8 cellular contexts compared by ENCODE assay signal in the genomic region with DNA sequence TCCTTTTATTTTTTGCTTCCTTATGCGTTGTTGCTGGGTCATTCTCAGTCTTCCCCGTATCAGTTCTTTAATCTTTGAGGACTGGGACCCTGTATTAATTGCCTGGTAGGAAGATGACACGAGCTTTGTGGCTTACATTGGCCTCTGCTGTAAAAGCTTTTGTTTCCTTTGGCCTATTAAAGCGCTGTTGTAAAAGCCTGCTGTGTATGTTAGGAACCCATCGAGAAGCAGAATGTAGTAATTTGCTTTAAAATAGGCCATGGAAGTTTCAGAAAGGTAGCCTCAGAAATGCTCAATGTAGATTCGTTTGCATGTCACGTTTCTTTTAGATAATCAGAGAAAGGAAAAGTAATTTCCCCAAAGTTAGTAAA.
DNase-seq lines count a peak whose midpoint lies in the region; ATAC-seq and TF ChIP-seq lines count a peak whose summit lies in the region.

No MANE protein-coding gene starts in this region.

- H3K4me3 ChIP-seq in tibial artery: peak overlapping the region; percentile 55 to 62

- H3K27me3 ChIP-seq in layer of hippocampus (ENCODE audit: control insufficient read depth, insufficient read depth, low read length) (no peaks in the 10 kb centered on the region), tibial artery (no peaks in the 10 kb centered on the region)

- H3K4me1 ChIP-seq in tibial artery: peaks cover 0 to 40% (median 20%) of the 10 kb centered on the region in 4 donors

- no peaks in the 10 kb centered on the region for H3K9me3 ChIP-seq in tibial artery

- intact Hi-C loops in tibial artery (cut with DNase I; ENCODE audit: low total_unique reads): loop anchor here (10.0 kb wide), 3 partner anchors 182 to 318 kb away; no protein-coding TSS in a partner anchor

- no peak for TF ChIP-seq CTCF in tibial artery (IDR thresholded peaks at IDR 0.05)

- ATAC-seq in GM19023 (IDR thresholded peaks at IDR 0.05; ENCODE audit: unreplicated experiment) (peak; percentile 2), HG03025 (IDR thresholded peaks at IDR 0.05; ENCODE audit: low FRiP score, unreplicated experiment) (peak; percentile 7), left lobe of liver (no peak), HG03460 (IDR thresholded peaks at IDR 0.05; ENCODE audit: unreplicated experiment) (no peak)

- DNase-seq in tibial artery: no peak
- DNase-seq in left lobe of liver (ENCODE audit: low spot score): no peak
- no peak for DNase-seq in stimulated activated CD4-positive, alpha-beta T cell treated with anti-CD3 and anti-CD28 coated beads, Interleukin-4, amount 100 ng/mL, for 24 hours

- H3K36me3 ChIP-seq in tibial artery: no peaks in the 10 kb centered on the region

- H3K27ac ChIP-seq in angular gyrus (ENCODE audit: low read depth, low read length) (peak overlapping the region; percentile 97), layer of hippocampus (ENCODE audit: low read depth, low read length) (peak overlapping the region; percentile 99), tibial artery (peak overlapping the region; percentile 92 to 96)

Comparison
In these comparisons a context has a peak if more than half of its experiments do, and no peak if none do; other contexts are left out.
1. ATAC-seq: peak in GM19023 (single experiment) and HG03025 (single experiment); none in left lobe of liver (single experiment) and HG03460 (single experiment).
2. Peak in every context shown above with its lines, with median percentiles within 50 percentile points of each other: H3K27ac ChIP-seq.